9 cellular contexts compared by ENCODE assay signal in the genomic region with DNA sequence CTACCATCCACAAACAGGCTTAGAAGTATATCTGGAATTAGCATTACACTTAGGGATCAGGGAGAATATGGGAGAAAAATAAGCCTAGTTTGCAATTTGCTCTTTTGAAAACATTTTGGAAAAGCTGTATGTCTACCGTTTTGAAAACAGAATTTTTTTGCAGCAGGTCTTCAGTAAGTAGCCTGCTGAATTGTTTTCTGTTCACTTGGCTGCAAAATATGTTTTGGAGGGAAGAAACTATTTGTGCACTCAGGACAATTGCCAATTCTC. TPM values are rescaled to one million over a fixed set of nuclear protein-coding genes. Genes with fewer than 3 reads are reported as not detected.
A peak's percentile ranks its signal among the peaks of the same experiment; 100 is the strongest.
DNase-seq lines count a peak whose midpoint lies in the region; ATAC-seq and TF ChIP-seq lines count a peak whose summit lies in the region.
"Had no signal": no experiment of that assay in that cellular context is flagged by ENCODE, and none has a peak within 500 bp of the region (broad histone marks: within the 10 kb centered on the region; RNA-seq: fewer than 3 reads in every experiment).

No MANE protein-coding gene starts in this region.

- CTCF ChIA-PET in CD4-positive, alpha-beta T cell (lab: Charles Lee), result interaction anchor here (1.2 to 1.7 kb wide), 3 partner anchors 9 to 408 kb away, joined by 3 to 6 read pairs (median 5); no protein-coding TSS in a partner anchor

- H3K9me3 ChIP-seq in CD4-positive, alpha-beta T cell (ENCODE audit: control insufficient read depth, low read length), result no peaks in the 10 kb centered on the region

- peak overlapping the region; percentile 84 for H3K27ac Mint-ChIP-seq in CD4-positive, alpha-beta T cell
- peak overlapping the region; percentile 75 for H3K27ac Mint-ChIP-seq in dendritic cell treated with granulocyte-macrophage colony-stimulating factor and Interleukin-4, amounts not matched to agents 40 ng/mL and 50 ng/mL, for 4 days
- peak overlapping the region; percentile 98 for H3K27ac Mint-ChIP-seq in osteocyte (ENCODE audit: unreplicated experiment)

- no peak for DNase-seq in CD4-positive, alpha-beta T cell
- DNase-seq in M059J (ENCODE audit: low read depth), result peak; percentile 86
- DNase-seq in osteocyte (ENCODE audit: extremely low spot score, unreplicated experiment), result no peak
- no peak for DNase-seq in SK-N-DZ (ENCODE audit: low spot score)
- DNase-seq in stimulated activated CD8-positive, alpha-beta memory T cell treated with anti-CD3 and anti-CD28 coated beads, Interleukin-4, amount 100 ng/mL, for 48 hours, result no peak
- no peak for DNase-seq in H7
- DNase-seq: activated CD4-positive, alpha-beta T cell treated with anti-CD3 and anti-CD28 coated beads for 1 hour had no signal

- peak; percentile 11 for ATAC-seq in CD4-positive, alpha-beta T cell (ENCODE audit: poor library complexity)
- no peak for ATAC-seq in GM21367 (IDR thresholded peaks at IDR 0.05; ENCODE audit: unreplicated experiment)

- H3K9me3 Mint-ChIP-seq in CD4-positive, alpha-beta T cell, result no peaks in the 10 kb centered on the region
- H3K9me3 Mint-ChIP-seq in dendritic cell treated with granulocyte-macrophage colony-stimulating factor and Interleukin-4, amounts not matched to agents 40 ng/mL and 50 ng/mL, for 4 days, result no peaks in the 10 kb centered on the region
- no peaks in the 10 kb centered on the region for H3K9me3 Mint-ChIP-seq in osteocyte (ENCODE audit: unreplicated experiment)

- H3K27ac ChIP-seq in CD4-positive, alpha-beta T cell (ENCODE audit: low read depth, low read length), result peak overlapping the region; percentile 55

- TF ChIP-seq CTCF in CD4-positive, alpha-beta T cell (IDR thresholded peaks at IDR 0.05), result no peak
- no peak for TF ChIP-seq CTCF in osteocyte (IDR thresholded peaks at IDR 0.05)

- POLR2A ChIA-PET in CD4-positive, alpha-beta T cell (lab: Charles Lee), result interaction anchor here (0.7 to 4.3 kb wide), 15 partner anchors 8 to 946 kb away, joined by 3 to 69 read pairs (median 4); a partner anchor contains a TSS

- peaks cover 35% of the 10 kb centered on the region for H3K36me3 Mint-ChIP-seq in CD4-positive, alpha-beta T cell (ENCODE audit: low read depth)
- peaks cover 24% of the 10 kb centered on the region for H3K36me3 Mint-ChIP-seq in dendritic cell treated with granulocyte-macrophage colony-stimulating factor and Interleukin-4, amounts not matched to agents 40 ng/mL and 50 ng/mL, for 4 days (ENCODE audit: low read depth)
- H3K36me3 Mint-ChIP-seq in osteocyte (ENCODE audit: unreplicated experiment), result peaks cover 10% of the 10 kb centered on the region

- no peaks in the 10 kb centered on the region for H3K27me3 ChIP-seq in CD4-positive, alpha-beta T cell (ENCODE audit: control insufficient read depth, insufficient read depth, low read length)
- no peaks in the 10 kb centered on the region for H3K27me3 ChIP-seq in H7 (ENCODE audit: control insufficient read depth, insufficient read depth, low read length)

- H3K4me1 Mint-ChIP-seq in CD4-positive, alpha-beta T cell (ENCODE audit: low read depth), result peaks cover 65% of the 10 kb centered on the region
- peaks cover 62% of the 10 kb centered on the region for H3K4me1 Mint-ChIP-seq in dendritic cell treated with granulocyte-macrophage colony-stimulating factor and Interleukin-4, amounts not matched to agents 40 ng/mL and 50 ng/mL, for 4 days (ENCODE audit: low read depth)
- peaks cover 54% of the 10 kb centered on the region for H3K4me1 Mint-ChIP-seq in osteocyte (ENCODE audit: unreplicated experiment)

- H3K27me3 Mint-ChIP-seq in CD4-positive, alpha-beta T cell, result no peaks in the 10 kb centered on the region
- no peaks in the 10 kb centered on the region for H3K27me3 Mint-ChIP-seq in dendritic cell treated with granulocyte-macrophage colony-stimulating factor and Interleukin-4, amounts not matched to agents 40 ng/mL and 50 ng/mL, for 4 days
- no peaks in the 10 kb centered on the region for H3K27me3 Mint-ChIP-seq in osteocyte (ENCODE audit: unreplicated experiment)

- no peaks in the 10 kb centered on the region for H3K36me3 ChIP-seq in H7 (replicated peaks; ENCODE audit: control insufficient read depth, insufficient read depth, low read length)

- no peak overlapping the region for H3K4me3 ChIP-seq in H7 (ENCODE audit: insufficient read depth, low read depth, low read length)

- intact Hi-C loops in CD4-positive, alpha-beta T cell (cut with DNase I, micrococcal nuclease), result loop anchor here (5.0 kb wide), 1 partner anchor 40 kb away; a partner anchor contains a TSS
- intact Hi-C loops in dendritic cell treated with granulocyte-macrophage colony-stimulating factor and Interleukin-4, amounts not matched to agents 40 ng/mL and 50 ng/mL, for 4 days (cut with micrococcal nuclease), result loop anchor here (5.0 kb wide), 1 partner anchor 100 kb away; a partner anchor contains a TSS

- peak overlapping the region; percentile 90 for H3K4me3 Mint-ChIP-seq in CD4-positive, alpha-beta T cell
- H3K4me3 Mint-ChIP-seq in dendritic cell treated with granulocyte-macrophage colony-stimulating factor and Interleukin-4, amounts not matched to agents 40 ng/mL and 50 ng/mL, for 4 days, result peak overlapping the region; percentile 68
- H3K4me3 Mint-ChIP-seq in osteocyte (ENCODE audit: unreplicated experiment), result peak overlapping the region; percentile 78

RNA-seq across cellular contexts. Expression of a gene that starts 39.6 kb away (rescaled TPM):
- total RNA-seq in CD4-positive, alpha-beta T cell, result 10 to 100 TPM; 44.9 to 49.4 TPM
- total RNA-seq in M059J (2014; rRNA removed; shearing (Covaris generic)), result 74.6 and 82.9 TPM in 2 replicates
- 47.3 and 50.2 TPM in 2 replicates for total RNA-seq in osteocyte
- polyA plus RNA-seq in SK-N-DZ (2014; cell fraction: cytosol; rRNA removed), result 17.4 and 21.9 TPM in 2 replicates
- polyA plus RNA-seq in SK-N-DZ (2014; cell fraction: nucleus; rRNA removed), result 9.5 and 12.0 TPM in 2 replicates
- 42.2 and 50.4 TPM in 2 replicates for total RNA-seq in H7 (2014; rRNA removed; shearing (Covaris generic))
